ENCODE assay signal across 18 cellular contexts in the genomic region with DNA sequence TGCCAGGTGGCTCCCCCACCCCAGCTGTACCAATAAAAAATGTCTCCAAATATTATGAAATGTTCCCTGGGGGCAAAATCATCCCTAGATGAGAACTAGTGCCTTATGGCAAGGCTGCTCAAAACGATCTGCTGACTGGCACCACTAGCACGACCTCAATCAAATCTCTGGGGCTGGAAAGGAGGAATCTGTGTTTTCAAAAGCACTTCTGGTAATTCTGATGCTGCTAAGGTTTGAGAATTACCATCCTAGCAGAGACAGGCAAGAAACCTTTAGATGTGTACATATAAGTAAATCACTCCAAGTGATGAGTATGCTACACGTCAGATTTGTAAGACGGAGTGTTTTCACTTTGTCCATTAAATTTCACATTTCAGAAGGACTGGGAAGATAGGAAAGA.
"Had no signal": no experiment of that assay in that cellular context is flagged by ENCODE, and none has a peak within 500 bp of the region (broad histone marks: within the 10 kb centered on the region; RNA-seq: fewer than 3 reads in every experiment).

No MANE protein-coding gene starts in this region.

- H3K27ac ChIP-seq: KMS-11 had no signal

- H3K9ac ChIP-seq: KMS-11 had no signal

- H3K4me2 ChIP-seq: KMS-11 had no signal

- DNase-seq: activated CD4-positive, alpha-beta T cell treated with anti-CD3 and anti-CD28 coated beads for 48 hours; activated CD4-positive, alpha-beta T cell treated with anti-CD3 and anti-CD28 coated beads, Interleukin-2, amount 50 U/mL, for 48 hours; activated CD4-positive, CD25-positive, alpha-beta regulatory T cell treated with anti-CD3 and anti-CD28 coated beads, Interleukin-2, amount 50 U/mL, for 72 hours; activated gamma-delta T cell; activated naive CD4-positive, alpha-beta T cell treated with anti-CD3 and anti-CD28 coated beads for 36 hours; activated T-cell treated with anti-CD3 and anti-CD28 coated beads for 4 hours; activated T-cell treated with anti-CD3 and anti-CD28 coated beads, Interleukin-2, amount 50 U/mL, for 48 hours; amygdala; cortex of kidney; MV-4-11; NCI-H1092 treated with DMSO at 0.1 percent for 48 hours; NCI-H1417 treated with DMSO at 0.1 percent for 48 hours; NCI-H187; PC-3; SHP77 treated with DMSO at 0.1 percent for 48 hours; T-helper 17 cell; T-helper 9 cell had no signal
